ENCODE assay signal across 8 cellular contexts in the genomic region with DNA sequence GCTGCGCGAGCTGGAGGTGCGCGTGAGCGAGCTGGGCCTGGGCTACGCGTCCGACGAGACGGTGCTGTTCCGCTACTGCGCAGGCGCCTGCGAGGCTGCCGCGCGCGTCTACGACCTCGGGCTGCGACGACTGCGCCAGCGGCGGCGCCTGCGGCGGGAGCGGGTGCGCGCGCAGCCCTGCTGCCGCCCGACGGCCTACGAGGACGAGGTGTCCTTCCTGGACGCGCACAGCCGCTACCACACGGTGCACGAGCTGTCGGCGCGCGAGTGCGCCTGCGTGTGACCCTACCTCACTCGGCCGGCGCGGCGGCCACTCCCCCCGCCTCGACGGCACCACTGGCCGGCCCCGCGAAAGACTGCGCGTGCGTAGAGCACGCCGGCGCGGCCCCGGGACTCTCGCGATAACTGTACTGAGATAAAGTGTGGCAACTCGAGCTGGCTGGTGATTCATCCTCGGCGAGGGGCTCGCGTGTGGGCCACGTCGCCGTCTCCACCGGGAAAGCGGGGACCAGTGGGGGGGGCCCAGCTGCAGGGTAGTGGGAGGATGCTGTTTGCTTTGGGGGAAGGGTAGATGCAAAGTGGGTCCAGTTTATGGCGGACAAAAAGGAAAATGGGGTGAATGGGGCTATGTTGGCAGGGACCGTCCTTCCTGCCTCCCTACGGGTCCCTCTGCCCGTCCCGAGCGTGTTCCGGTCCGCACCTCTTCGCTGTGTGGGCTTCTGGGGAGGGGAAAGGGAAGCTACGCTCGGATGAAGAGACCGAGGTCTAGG. TPM values are rescaled to one million over a fixed set of nuclear protein-coding genes. Genes with fewer than 3 reads are reported as not detected.
DNase-seq lines count a peak whose midpoint lies in the region; ATAC-seq and TF ChIP-seq lines count a peak whose summit lies in the region.

No MANE protein-coding gene starts in this region.

- no peaks in the 10 kb centered on the region for H3K27me3 Mint-ChIP-seq in activated CD4-positive, alpha-beta T cell treated with anti-CD3 and anti-CD28 coated beads for 36 hours

- H3K27me3 ChIP-seq in left lung, result peaks cover 0 to 66% of the 10 kb centered on the region in 2 donors

- peak overlapping the region; percentile 92 for H3K4me3 Mint-ChIP-seq in activated CD4-positive, alpha-beta T cell treated with anti-CD3 and anti-CD28 coated beads for 36 hours

- TF ChIP-seq CTCF in coronary artery (IDR thresholded peaks at IDR 0.05) (no peak), left lung (IDR thresholded peaks at IDR 0.05) (no peak)

- peaks cover 0 to 29% of the 10 kb centered on the region in 2 donors for H3K4me1 ChIP-seq in left lung

- intact Hi-C loops in activated CD4-positive, alpha-beta T cell treated with anti-CD3 and anti-CD28 coated beads for 36 hours (cut with DNase I, micrococcal nuclease), result loop anchor here (1.0 to 5.0 kb wide), 13 partner anchors 24 to 1821 kb away; a partner anchor contains a TSS
- intact Hi-C loops in left lung (cut with DNase I), result no loop called here

- H3K4me1 Mint-ChIP-seq in activated CD4-positive, alpha-beta T cell treated with anti-CD3 and anti-CD28 coated beads for 36 hours, result peaks cover 4% of the 10 kb centered on the region

- H3K9me3 ChIP-seq in left lung, result no peaks in the 10 kb centered on the region

- H3K36me3 Mint-ChIP-seq in activated CD4-positive, alpha-beta T cell treated with anti-CD3 and anti-CD28 coated beads for 36 hours (ENCODE audit: low read depth), result no peaks in the 10 kb centered on the region

- peak overlapping the region; percentile 75 for H3K4me3 ChIP-seq in coronary artery
- H3K4me3 ChIP-seq in left lung, result peak overlapping the region; percentile 47 to 53

- H3K9me3 Mint-ChIP-seq in activated CD4-positive, alpha-beta T cell treated with anti-CD3 and anti-CD28 coated beads for 36 hours (ENCODE audit: low read depth), result no peaks in the 10 kb centered on the region

- peak overlapping the region; percentile 96 for H3K27ac Mint-ChIP-seq in activated CD4-positive, alpha-beta T cell treated with anti-CD3 and anti-CD28 coated beads for 36 hours

- DNase-seq in AG08395 (ENCODE audit: low spot score), result peak; percentile 98
- DNase-seq in NCI-H345 (lab: John Stamatoyannopoulos, UW), result peak; percentile 98
- peak; percentile 98 for DNase-seq in activated CD4-positive, alpha-beta T cell treated with anti-CD3 and anti-CD28 coated beads for 36 hours
- peak; percentile 83 for DNase-seq in coronary artery (ENCODE audit: low spot score)
- peak; percentile 93 to 95 for DNase-seq in left lung
- DNase-seq in stimulated activated CD4-positive, alpha-beta T cell treated with anti-CD3 and anti-CD28 coated beads, Interleukin-1b, Interleukin-23, amount 100 ng/mL, for 4 hours (ENCODE audit: low read depth in 2 of 2), result peak; percentile 93 to 97

- H3K36me3 ChIP-seq in left lung, result no peaks in the 10 kb centered on the region

- CTCF ChIA-PET in activated CD4-positive, alpha-beta T cell treated with anti-CD3 and anti-CD28 coated beads for 36 hours (lab: Charles Lee), result interaction anchor here (0.6 to 2.9 kb wide), 10 partner anchors 17 to 1299 kb away, joined by 3 to 33 read pairs (median 4); a partner anchor contains a TSS

- H3K27ac ChIP-seq in coronary artery (peak overlapping the region in 1 of 2 donors; percentile 70), left lung (peak overlapping the region; percentile 72 to 78)

- ATAC-seq in GM18907 (IDR thresholded peaks at IDR 0.05; ENCODE audit: unreplicated experiment) (peak; percentile 64), HG03108 (IDR thresholded peaks at IDR 0.05; ENCODE audit: unreplicated experiment) (peak; percentile 67), left lung (peak; percentile 86)
- peak; percentile 84 for ATAC-seq in activated CD4-positive, alpha-beta T cell treated with anti-CD3 and anti-CD28 coated beads for 36 hours

- POLR2A ChIA-PET in activated CD4-positive, alpha-beta T cell treated with anti-CD3 and anti-CD28 coated beads for 36 hours (lab: Charles Lee), result interaction anchor here (0.5 to 2.8 kb wide), 7 partner anchors 12 to 859 kb away, joined by 4 to 25 read pairs (median 6); a partner anchor contains a TSS

RNA-seq across cellular contexts. Expression of a gene that starts 11.4 kb away (rescaled TPM):
- total RNA-seq in activated CD4-positive, alpha-beta T cell treated with anti-CD3 and anti-CD28 coated beads for 36 hours, result not detected
- under 1 TPM; 0.32 to 0.73 TPM for total RNA-seq in left lung

RNA-seq across cellular contexts. Expression of a gene that starts 23.2 kb away (rescaled TPM):
- total RNA-seq in activated CD4-positive, alpha-beta T cell treated with anti-CD3 and anti-CD28 coated beads for 36 hours, result not detected
- 10 to 100 TPM; 25.2 to 31.4 TPM for total RNA-seq in left lung

RNA-seq across cellular contexts. Expression of a gene that starts 23.2 kb away (rescaled TPM):
- under 1 TPM; 0.21 to 0.32 TPM for total RNA-seq in activated CD4-positive, alpha-beta T cell treated with anti-CD3 and anti-CD28 coated beads for 36 hours
- 1 to 10 TPM; 1.5 to 1.6 TPM for total RNA-seq in left lung

RNA-seq across cellular contexts. Expression of a gene that starts 37.1 kb away (rescaled TPM):
- 10 to 100 TPM; 59.4 to 63.9 TPM for total RNA-seq in activated CD4-positive, alpha-beta T cell treated with anti-CD3 and anti-CD28 coated beads for 36 hours
- 10 to 100 TPM; 15.8 to 38.4 TPM for total RNA-seq in left lung

RNA-seq across cellular contexts. Expression of a gene that starts 42.3 kb away (rescaled TPM):
- total RNA-seq in activated CD4-positive, alpha-beta T cell treated with anti-CD3 and anti-CD28 coated beads for 36 hours, result under 1 TPM in 1 of 2 experiments, not detected in 1; 0.09 TPM
- not detected for total RNA-seq in left lung

Comparison
In these comparisons a context has a peak if more than half of its experiments do, and no peak if none do; other contexts are left out.
1. RNA of a gene that starts 23.2 kb away (total RNA-seq): 25.2 to 31.4 TPM in left lung; not detected in activated CD4-positive, alpha-beta T cell treated with anti-CD3 and anti-CD28 coated beads for 36 hours; every median in the first group is over 10 times any median in the second.
2. intact Hi-C loops: an anchor here in activated CD4-positive, alpha-beta T cell treated with anti-CD3 and anti-CD28 coated beads for 36 hours (1.0 to 5.0 kb wide); none called in left lung.
3. Peak in every context shown above with its lines, with median percentiles within 50 percentile points of each other: DNase-seq and ATAC-seq.